In genomic region chr3:47225310-47225906, GRCh38 we compare ENCODE assay signal across 9 cellular contexts. TPM values are rescaled to one million over a fixed set of nuclear protein-coding genes. Genes with fewer than 3 reads are reported as not detected.
DNase-seq lines count a peak whose midpoint lies in the region; ATAC-seq and TF ChIP-seq lines count a peak whose summit lies in the region.
"Had no signal": no experiment of that assay in that cellular context is flagged by ENCODE, and none has a peak within 500 bp of the region (broad histone marks: within the 10 kb centered on the region; RNA-seq: fewer than 3 reads in every experiment).

No MANE protein-coding gene starts in this region.

- peak; percentile 73 for DNase-seq in GF-D8 (lab: John Stamatoyannopoulos, UW)
- peak; percentile 67 for DNase-seq in NB4 (ENCODE audit: low read depth)
- no peak for DNase-seq in glutamatergic neuron
- DNase-seq in NCI-H2107 treated with DMSO at 0.1 percent for 48 hours (lab: John Stamatoyannopoulos, UW; ENCODE audit: unreplicated experiment): no peak
- DNase-seq in erythroblast (lab: John Stamatoyannopoulos, UW): no peak
- DNase-seq in activated T-cell treated with anti-CD3 and anti-CD28 coated beads, Interleukin-2, amount 50 U/mL, for 1 hour: no peak
- DNase-seq in T-helper 2 cell treated with Interferon-gamma antibody and Interleukin-4, amounts not matched to agents 5 μg/mL and 100 μg/mL, for 36 hours (ENCODE audit: low spot score): no peak
- DNase-seq: T-helper 1 cell had no signal

- TF ChIP-seq CTCF in NB4 (IDR thresholded peaks at IDR 0.05; ENCODE audit: low read depth, low read length): no peak
- no peak for TF ChIP-seq CTCF in glutamatergic neuron (IDR thresholded peaks at IDR 0.05; ENCODE audit: partially characterized antibody, unreplicated experiment)

- peaks cover 2% of the 10 kb centered on the region for H3K27me3 Mint-ChIP-seq in glutamatergic neuron (ENCODE audit: unreplicated experiment)
- no peaks in the 10 kb centered on the region for H3K27me3 Mint-ChIP-seq in T-helper 2 cell treated with Interferon-gamma antibody and Interleukin-4, amounts not matched to agents 5 μg/mL and 100 μg/mL, for 36 hours (ENCODE audit: low read depth)

- TF ChIP-seq POLR2A in NB4 (IDR thresholded peaks at IDR 0.05; ENCODE audit: extremely low read depth, insufficient read length): no peak
- TF ChIP-seq POLR2A in erythroblast (IDR thresholded peaks at IDR 0.05; ENCODE audit: low read length): no peak

- H3K4me1 Mint-ChIP-seq in glutamatergic neuron (ENCODE audit: low read depth, unreplicated experiment): no peaks in the 10 kb centered on the region
- peaks cover 2% of the 10 kb centered on the region for H3K4me1 Mint-ChIP-seq in T-helper 2 cell treated with Interferon-gamma antibody and Interleukin-4, amounts not matched to agents 5 μg/mL and 100 μg/mL, for 36 hours (ENCODE audit: low read depth)

- H3K27ac Mint-ChIP-seq in glutamatergic neuron (ENCODE audit: unreplicated experiment): no peak overlapping the region
- no peak overlapping the region for H3K27ac Mint-ChIP-seq in T-helper 2 cell treated with Interferon-gamma antibody and Interleukin-4, amounts not matched to agents 5 μg/mL and 100 μg/mL, for 36 hours

- no peak overlapping the region for H3K4me3 ChIP-seq in NB4 (ENCODE audit: low read depth, low read length)

- H3K36me3 Mint-ChIP-seq in glutamatergic neuron (ENCODE audit: unreplicated experiment): no peaks in the 10 kb centered on the region
- H3K36me3 Mint-ChIP-seq in T-helper 2 cell treated with Interferon-gamma antibody and Interleukin-4, amounts not matched to agents 5 μg/mL and 100 μg/mL, for 36 hours (ENCODE audit: low read depth): no peaks in the 10 kb centered on the region

- peaks cover 1% of the 10 kb centered on the region for H3K9me3 Mint-ChIP-seq in glutamatergic neuron (ENCODE audit: unreplicated experiment)
- H3K9me3 Mint-ChIP-seq in T-helper 2 cell treated with Interferon-gamma antibody and Interleukin-4, amounts not matched to agents 5 μg/mL and 100 μg/mL, for 36 hours: no peaks in the 10 kb centered on the region

- peak; percentile 51 for ATAC-seq in GM21529 (IDR thresholded peaks at IDR 0.05; ENCODE audit: unreplicated experiment)

- H3K4me3 Mint-ChIP-seq in glutamatergic neuron (ENCODE audit: unreplicated experiment): peak overlapping the region; percentile 25
- H3K4me3 Mint-ChIP-seq in T-helper 2 cell treated with Interferon-gamma antibody and Interleukin-4, amounts not matched to agents 5 μg/mL and 100 μg/mL, for 36 hours: no peak overlapping the region

RNA-seq across cellular contexts. Expression of gene KIF9, which starts 57.2 kb away (rescaled TPM):
- 2.4 TPM for total RNA-seq in glutamatergic neuron (ENCODE audit: unreplicated experiment)

RNA-seq across cellular contexts. Expression of gene KLHL18, which starts 57.3 kb away (rescaled TPM):
- 47.4 TPM for total RNA-seq in glutamatergic neuron (ENCODE audit: unreplicated experiment)

Comparison
In these comparisons a context has a peak if more than half of its experiments do, and no peak if none do; other contexts are left out.
1. DNase-seq: peak in GF-D8 (single experiment) and NB4 (single experiment); none in glutamatergic neuron (single experiment), NCI-H2107 treated with DMSO at 0.1 percent for 48 hours (single experiment), erythroblast (0 of 2), activated T-cell treated with anti-CD3 and anti-CD28 coated beads, Interleukin-2, amount 50 U/mL, for 1 hour (single experiment) and T-helper 2 cell treated with Interferon-gamma antibody and Interleukin-4, amounts not matched to agents 5 μg/mL and 100 μg/mL, for 36 hours (single experiment).